In the genomic region with DNA sequence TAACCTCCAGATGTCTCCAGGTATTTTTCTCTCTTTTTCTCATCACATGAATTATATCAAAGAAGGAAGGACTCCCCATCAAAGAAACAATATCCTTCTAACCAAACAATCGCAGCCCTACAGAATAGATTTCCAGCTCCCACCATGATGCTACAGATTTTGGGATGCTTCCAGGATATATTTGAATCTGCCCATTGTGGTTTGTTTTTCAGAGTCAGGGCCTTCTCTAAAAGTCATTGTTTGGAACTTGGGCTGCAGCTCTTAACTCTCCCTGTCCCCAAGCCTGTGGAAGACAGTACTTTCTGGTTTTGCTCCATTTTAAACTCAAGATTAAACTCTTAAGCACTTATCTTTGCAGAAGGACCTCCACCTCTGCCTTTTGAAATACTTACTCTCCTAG, we compare ENCODE assay signal across 20 cellular contexts.
DNase-seq lines count a peak whose midpoint lies in the region; ATAC-seq, FAIRE-seq and TF ChIP-seq lines count a peak whose summit lies in the region.
"Had no signal": no experiment of that assay in that cellular context is flagged by ENCODE, and none has a peak within 500 bp of the region (broad histone marks: within the 10 kb centered on the region; RNA-seq: fewer than 3 reads in every experiment).

No MANE protein-coding gene starts in this region.

- H3K9ac ChIP-seq in OCI-LY3 (ENCODE audit: low read length) = no peak overlapping the region

- H3K36me3 ChIP-seq in OCI-LY3 (replicated peaks; ENCODE audit: low read depth, low read length) = no peaks in the 10 kb centered on the region
- H3K36me3 ChIP-seq: HAP-1 had no signal

- H3K4me3 ChIP-seq in OCI-LY3 (ENCODE audit: low read length) = no peak overlapping the region
- H3K4me3 ChIP-seq: HAP-1 had no signal

- DNase-seq in frontal cortex (ENCODE audit: low spot score in 2 of 2) (peak in 1 of 2 donors; percentile 11), medulla oblongata (ENCODE audit: extremely low spot score) (peak; percentile 89), substantia nigra (lab: John Stamatoyannopoulos, UW) (peak in 15 of 49 donors; percentile 1 to 58 (median 4)), activated gamma-delta T cell (lab: John Stamatoyannopoulos, UW) (no peak), RPMI8226 (no peak)
- DNase-seq: ACHN; CD4-positive, alpha-beta T cell; COR-L47; DMS153; DMS79 treated with DMSO at 0.1 percent for 48 hours; EL had no signal

- no peaks in the 10 kb centered on the region for H4K20me1 ChIP-seq in OCI-LY3 (ENCODE audit: insufficient read depth, low read length)

- H3K4me2 ChIP-seq in OCI-LY3 (ENCODE audit: low read length) = peak overlapping the region; percentile 31

- no peaks in the 10 kb centered on the region for H3K9me3 ChIP-seq in OCI-LY3 (ENCODE audit: insufficient read depth, low read length)
- H3K9me3 ChIP-seq: HAP-1 had no signal

- no peak overlapping the region for H3K27ac ChIP-seq in OCI-LY3 (ENCODE audit: low read length)
- H3K27ac ChIP-seq in substantia nigra (ENCODE audit: low read depth, low read length, poor library complexity, severe bottlenecking) = peak overlapping the region; percentile 92

- H2AFZ ChIP-seq in OCI-LY3 (ENCODE audit: low read depth, low read length) = no peak overlapping the region

- H3K4me1 ChIP-seq in OCI-LY3 (ENCODE audit: low read length) = peaks cover 18% of the 10 kb centered on the region
- H3K4me1 ChIP-seq: HAP-1 had no signal

- H3K79me2 ChIP-seq in OCI-LY3 (ENCODE audit: low read length) = no peaks in the 10 kb centered on the region

- TF ChIP-seq CTCF in OCI-LY3 (IDR thresholded peaks at IDR 0.05; ENCODE audit: low read depth, low read length) = no peak

- H3K27me3 ChIP-seq in OCI-LY3 (ENCODE audit: low read depth, low read length) = no peaks in the 10 kb centered on the region

- ATAC-seq in HG02884 (IDR thresholded peaks at IDR 0.05; ENCODE audit: unreplicated experiment) (no peak), GM18868 (IDR thresholded peaks at IDR 0.05; ENCODE audit: unreplicated experiment) (no peak)
- ATAC-seq: HepG2 had no signal

- FAIRE-seq in frontal cortex (lab: Jason Lieb, UNC) = peak; percentile 30
- FAIRE-seq: G401.6, GM19239, H1, HepG2, HTR-8/SVneo had no signal
